Comparison of ENCODE assay signal across 17 cellular contexts in the genomic region with DNA sequence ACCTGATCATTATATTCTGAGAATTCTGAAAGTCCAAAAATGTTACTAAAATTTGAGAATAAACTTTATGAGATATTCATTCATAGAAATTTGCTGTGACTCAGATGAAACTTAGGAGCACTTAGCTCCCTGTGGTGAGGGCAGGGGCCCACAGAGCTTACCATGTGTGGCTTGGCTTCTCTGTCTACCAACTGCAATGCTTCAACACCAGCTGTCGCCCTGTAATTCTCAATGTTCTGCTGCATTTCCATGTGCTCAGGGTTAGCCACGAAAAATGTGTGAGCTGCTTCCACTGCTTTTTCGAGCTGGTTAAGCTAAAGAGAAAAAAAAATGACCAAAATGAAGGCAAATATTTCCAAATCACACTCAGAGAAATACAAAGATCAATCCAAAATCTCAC.
DNase-seq lines count a peak whose midpoint lies in the region; ATAC-seq and TF ChIP-seq lines count a peak whose summit lies in the region.
"Had no signal": no experiment of that assay in that cellular context is flagged by ENCODE, and none has a peak within 500 bp of the region (broad histone marks: within the 10 kb centered on the region; RNA-seq: fewer than 3 reads in every experiment).

No MANE protein-coding gene starts in this region.

- in situ Hi-C loops in astrocyte of the spinal cord (cut with HindIII; ENCODE audit: low sequenced_read_pairs), result no loop called here

- peak; percentile 61 for ATAC-seq in GM18868 (IDR thresholded peaks at IDR 0.05; ENCODE audit: unreplicated experiment)
- no peak for ATAC-seq in GM21528 (IDR thresholded peaks at IDR 0.05; ENCODE audit: low FRiP score, unreplicated experiment)
- ATAC-seq in GM18520 (IDR thresholded peaks at IDR 0.05; ENCODE audit: unreplicated experiment), result no peak
- ATAC-seq in HG02870 (IDR thresholded peaks at IDR 0.05; ENCODE audit: unreplicated experiment), result no peak
- ATAC-seq: HCT116 had no signal

- no peak overlapping the region for H3K4me3 ChIP-seq in astrocyte of the spinal cord (ENCODE audit: low read depth, low read length)
- H3K4me3 ChIP-seq: skin epidermis had no signal

- DNase-seq in NCI-H2171 treated with DMSO at 0.1 percent for 48 hours (lab: John Stamatoyannopoulos, UW), result peak; percentile 95
- DNase-seq in astrocyte of the spinal cord (ENCODE audit: low read depth, low spot score), result peak; percentile 90
- DNase-seq in myocyte (ENCODE audit: low read depth), result peak; percentile 97
- DNase-seq in DMS114 treated with DMSO at 0.1 percent for 48 hours (lab: John Stamatoyannopoulos, UW; ENCODE audit: unreplicated experiment), result no peak
- DNase-seq: activated B cell treated with CpG ODN at 0.5 μM for 24 hours; activated naive CD4-positive, alpha-beta T cell treated with Interleukin-2 at 50 U/mL for 16 hours; caudate nucleus; foreskin melanocyte; NCI-H1105; NCI-H2227 treated with DMSO at 0.1 percent for 48 hours; stimulated activated naive CD4-positive, alpha-beta T cell had no signal

- no peak for TF ChIP-seq CTCF in astrocyte of the spinal cord (IDR thresholded peaks at IDR 0.05; ENCODE audit: low read depth, low read length)
